ENCODE assay signal across 16 cellular contexts in genomic region chr5:172706796-172707195, GRCh38.
DNase-seq lines count a peak whose midpoint lies in the region; ATAC-seq, FAIRE-seq and TF ChIP-seq lines count a peak whose summit lies in the region.
"Had no signal": no experiment of that assay in that cellular context is flagged by ENCODE, and none has a peak within 500 bp of the region (broad histone marks: within the 10 kb centered on the region; RNA-seq: fewer than 3 reads in every experiment).

No MANE protein-coding gene starts in this region.

- H2BK12ac ChIP-seq in H1 (ENCODE audit: low read depth, low read length), result peak overlapping the region; percentile 60; the same call in 1 of the 2 replicates

- DNase-seq in HepG2 (ENCODE audit: low spot score) (no peak), right lobe of liver (no peak), H1 (ENCODE audit: low read depth in 1 of 2, low spot score in 2 of 2) (no peak), osteoblast (ENCODE audit: insufficient read length, low spot score, missing footprints) (peak; percentile 14), OCI-M2 (lab: John Stamatoyannopoulos, UW; ENCODE audit: unreplicated experiment) (no peak), NCI-H1436 treated with DMSO at 0.1 percent for 48 hours (lab: John Stamatoyannopoulos, UW) (no peak)
- DNase-seq in activated T-cell treated with anti-CD3 and anti-CD28 coated beads, Interleukin-2, amount 50 U/mL, for 48 hours, result no peak
- DNase-seq: CD4-positive, alpha-beta T cell; DMS79; NCI-H1417 treated with DMSO at 0.1 percent for 48 hours; NCI-H187 treated with DMSO at 0.1 percent for 48 hours; NCI-H2107 had no signal

- peaks cover 5% of the 10 kb centered on the region; the same call in 1 of the 2 replicates for H3K23me2 ChIP-seq in H1 (ENCODE audit: low read depth, low read length)

- H3K23ac ChIP-seq in H1 (ENCODE audit: insufficient read length), result no peak overlapping the region

- in situ Hi-C loops in HepG2 (cut with HindIII; ENCODE audit: extremely low pct_ligation_motif_present, low pct_unique_long_range_greater_than_20kb), result loop anchor here (10.0 to 25.0 kb wide), 2 partner anchors 431 to 498 kb away; partner anchors contain the start of gene BNIP1

- TF ChIP-seq RAD21 in HepG2 (CRISPR knock-in tag; IDR thresholded peaks at IDR 0.05), result no peak
- TF ChIP-seq RAD21 in H1 (IDR thresholded peaks at IDR 0.05 in 1 of 2, conservative IDR thresholded peaks at IDR 0.05 in 1 of 2; ENCODE audit: low read depth in 2 of 2, low read length in 2 of 2), result no peak

- H3K4me1 ChIP-seq in HepG2 (ENCODE audit: insufficient read depth, low read length) (peaks cover 20% of the 10 kb centered on the region), right lobe of liver (no peaks in the 10 kb centered on the region), H1 (replicated peaks in 1 of 4; ENCODE audit: control insufficient read depth in 3 of 4, insufficient read depth in 4 of 4, low read length in 3 of 4) (peaks cover 0 to 3% (median 0%) of the 10 kb centered on the region in 4 experiments; a peak in 1 of 7 replicates), osteoblast (ENCODE audit: insufficient read depth, low read length) (peaks cover 3% of the 10 kb centered on the region)
- H3K4me1 ChIP-seq: BE2C had no signal

- no peaks in the 10 kb centered on the region for H3K36me3 ChIP-seq in HepG2 (replicated peaks in 1 of 2; ENCODE audit: control insufficient read depth in 1 of 2, insufficient read depth in 2 of 2, low read length in 2 of 2)
- no peaks in the 10 kb centered on the region for H3K36me3 ChIP-seq in right lobe of liver
- no peaks in the 10 kb centered on the region for H3K36me3 ChIP-seq in H1 (ENCODE audit: control insufficient read depth in 2 of 4, insufficient read depth in 4 of 4, low read length in 3 of 4)
- H3K36me3 ChIP-seq in osteoblast (ENCODE audit: insufficient read depth, low read length), result no peaks in the 10 kb centered on the region
- H3K36me3 ChIP-seq: BE2C had no signal

- H3K56ac ChIP-seq in H1 (replicated peaks; ENCODE audit: insufficient read length, low read depth, low read length), result no peak overlapping the region

- TF ChIP-seq POLR2A in HepG2 (IDR thresholded peaks at IDR 0.05; ENCODE audit: insufficient read depth in 1 of 2, low read depth in 2 of 2, low read length in 2 of 2), result no peak
- TF ChIP-seq POLR2A in right lobe of liver (IDR thresholded peaks at IDR 0.05), result no peak
- no peak for TF ChIP-seq POLR2A in H1 (IDR thresholded peaks at IDR 0.05; ENCODE audit: control extremely low read depth in 1 of 2, low read depth in 2 of 2, low read length in 2 of 2)

- intact Hi-C loops in HepG2 (cut with micrococcal nuclease; ENCODE audit: unreplicated experiment), result no loop called here
- intact Hi-C loops in right lobe of liver (cut with DNase I), result no loop called here

- FAIRE-seq in HepG2 (lab: Jason Lieb, UNC) (no peak), H1 (lab: Jason Lieb, UNC) (no peak)
- FAIRE-seq: A204.1 had no signal

- TF ChIP-seq EP300 in HepG2 (IDR thresholded peaks at IDR 0.05; ENCODE audit: low read depth in 2 of 2, low read length in 2 of 2), result no peak
- TF ChIP-seq EP300 in HepG2 (CRISPR knock-in tag; IDR thresholded peaks at IDR 0.05; ENCODE audit: borderline replicate concordance), result no peak
- no peak for TF ChIP-seq EP300 in H1 (IDR thresholded peaks at IDR 0.05; ENCODE audit: borderline replicate concordance in 1 of 2, low read depth in 2 of 2, low read length in 2 of 2)

- H3K27ac ChIP-seq in HepG2 (ENCODE audit: extremely low read length, insufficient read depth, low read length) (no peak overlapping the region), right lobe of liver (no peak overlapping the region), H1 (ENCODE audit: low read depth, low read length) (no peak overlapping the region), osteoblast (ENCODE audit: low read depth, low read length) (no peak overlapping the region)
- H3K27ac ChIP-seq: HL-60, PC-9 had no signal

- H3K27me3 ChIP-seq in HepG2 (ENCODE audit: control insufficient read depth in 1 of 2, insufficient read depth in 2 of 2, low read length in 2 of 2) (peaks cover 4 to 29% of the 10 kb centered on the region in 2 experiments; a peak in 4 of 5 replicates), right lobe of liver (no peaks in the 10 kb centered on the region), H1 (replicated peaks in 1 of 4; ENCODE audit: control insufficient read depth in 3 of 4, extremely low read depth in 1 of 4, insufficient read depth in 3 of 4, low read length in 3 of 4) (peaks cover 0 to 3% (median 0%) of the 10 kb centered on the region in 4 experiments; a peak in 3 of 7 replicates), osteoblast (ENCODE audit: insufficient read depth, low read length) (peaks cover 6% of the 10 kb centered on the region)
- H3K27me3 ChIP-seq: BE2C had no signal

- 2% methylated on average over 4 of the region's 4 CpGs for WGBS in HepG2 (ENCODE audit: low lambda C conversion rate)
- 46% methylated on average over 4 of the region's 4 CpGs for WGBS in right lobe of liver (ENCODE audit: insufficient coverage, low coverage, low lambda C conversion rate, missing lambda C conversion rate)
- 60% methylated on average over 4 of the region's 4 CpGs; no CpG with 5 or more reads in 1 of the 2 experiments for WGBS in H1 (ENCODE audit: extremely low coverage in 1 of 2, insufficient coverage in 1 of 2, insufficient read length in 1 of 2, insufficient replicate concordance in 2 of 2, low coverage in 1 of 2, low lambda C conversion rate in 2 of 2, missing lambda C conversion rate in 1 of 2), 2 experiments

- H2BK20ac ChIP-seq in H1 (ENCODE audit: low read length), result 0 out of 2 replicates have a peak overlapping the region, but pooled peaks have one; percentile 82

- H3K79me2 ChIP-seq in HepG2 (ENCODE audit: insufficient read depth, low read length) (no peaks in the 10 kb centered on the region), H1 (ENCODE audit: control insufficient read depth in 1 of 2, insufficient read depth in 2 of 2, low read length in 2 of 2) (no peaks in the 10 kb centered on the region), osteoblast (ENCODE audit: insufficient read depth, low read length) (no peaks in the 10 kb centered on the region)

- H2AK5ac ChIP-seq in H1 (ENCODE audit: low read depth, low read length), result no peak overlapping the region

- H4K5ac ChIP-seq in H1 (ENCODE audit: insufficient read length, low read depth, low read length), result no peak overlapping the region

- no peak overlapping the region for H2BK5ac ChIP-seq in H1 (ENCODE audit: low read depth, low read length)

- POLR2A ChIA-PET in HepG2 (lab: Yijun Ruan, JAX), result interaction anchor here (1.1 to 1.2 kb wide), 2 partner anchors 71 to 625 kb away, joined by 3 to 4 read pairs; no protein-coding TSS in a partner anchor
- POLR2A ChIA-PET in H1 (lab: Charles Lee; ENCODE audit: partially characterized antibody), result interaction anchor here (0.8 to 1.0 kb wide), 3 partner anchors 64 to 275 kb away, joined by 3 to 6 read pairs (median 3); no protein-coding TSS in a partner anchor

- H2BK15ac ChIP-seq in H1 (ENCODE audit: low read length), result no peak overlapping the region

- no peak overlapping the region for H4K91ac ChIP-seq in H1 (replicated peaks; ENCODE audit: insufficient read length, low read length)

- TF ChIP-seq CTCF in HepG2 (CRISPR knock-in tag; IDR thresholded peaks at IDR 0.05), result no peak
- no peak for TF ChIP-seq CTCF in right lobe of liver (IDR thresholded peaks at IDR 0.05)
- no peak for TF ChIP-seq CTCF in H1 (IDR thresholded peaks at IDR 0.05; ENCODE audit: control extremely low read depth in 1 of 3, insufficient read depth in 1 of 3, low read depth in 1 of 3, low read length in 3 of 3)
- no peak for TF ChIP-seq CTCF in osteoblast (IDR thresholded peaks at IDR 0.05; ENCODE audit: extremely low read depth, low read depth, low read length)

- H3K79me1 ChIP-seq in H1 (ENCODE audit: low read depth, low read length), result no peaks in the 10 kb centered on the region

- H3K9ac ChIP-seq in HepG2 (ENCODE audit: insufficient read depth, low read depth, low read length) (no peak overlapping the region), H1 (replicated peaks in 1 of 4; ENCODE audit: extremely low read depth in 1 of 4, low read depth in 3 of 4, low read length in 3 of 4) (no peak overlapping the region)

- CTCF ChIA-PET in HepG2 (lab: Yijun Ruan, JAX; ENCODE audit: low intra/inter-chr PET ratio, low total read pairs), result interaction anchor here (1.6 kb wide), 1 partner anchor 226 kb away, joined by 6 read pairs; no protein-coding TSS in a partner anchor
- CTCF ChIA-PET in H1 (lab: Charles Lee; ENCODE audit: partially characterized antibody), result interaction anchor here (0.6 to 11.7 kb wide), 56 partner anchors 8 to 459 kb away, joined by 3 to 206 read pairs (median 3); partner anchors contain the start of gene DUSP1

- H2BK120ac ChIP-seq in H1 (replicated peaks; ENCODE audit: low read depth, low read length), result no peak overlapping the region

- H4K8ac ChIP-seq in H1 (ENCODE audit: extremely low read depth, insufficient read depth, low read length), result no peak overlapping the region

- H3K4me3 ChIP-seq in HepG2 (replicated peaks in 1 of 3; ENCODE audit: insufficient read depth in 1 of 3, low read depth in 2 of 3, low read length in 3 of 3), result no peak overlapping the region
- H3K4me3 ChIP-seq in right lobe of liver, result no peak overlapping the region
- H3K4me3 ChIP-seq in H1 (ENCODE audit: extremely low read depth in 1 of 4, insufficient read depth in 2 of 4, low read depth in 3 of 4, low read length in 4 of 4), result no peak overlapping the region
- no peak overlapping the region for H3K4me3 ChIP-seq in osteoblast (ENCODE audit: insufficient read depth, low read length)
- H3K4me3 ChIP-seq: PC-9 had no signal

- no peak overlapping the region for H3K4me2 ChIP-seq in HepG2 (ENCODE audit: low read depth, low read length)
- peak overlapping the region in 1 of 2 experiments; percentile 5; a peak in 1 of 4 replicates for H3K4me2 ChIP-seq in H1 (ENCODE audit: insufficient read depth in 1 of 2, low read depth in 2 of 2, low read length in 2 of 2)
- H3K4me2 ChIP-seq in osteoblast (ENCODE audit: insufficient read depth, low read length), result no peak overlapping the region
- H3K4me2 ChIP-seq: PC-9 had no signal

- H2AFZ ChIP-seq in HepG2 (ENCODE audit: low read length) (no peak overlapping the region), H1 (ENCODE audit: low read length) (no peak overlapping the region), osteoblast (ENCODE audit: low read length) (no peak overlapping the region)
- H2AFZ ChIP-seq: PC-9 had no signal

- ATAC-seq in HepG2, result peak; percentile 12; the same call in 2 of the 3 replicates
- ATAC-seq in right lobe of liver, result no peak

- H3K14ac ChIP-seq in H1 (ENCODE audit: insufficient read length), result no peak overlapping the region

- H3K4ac ChIP-seq in H1 (replicated peaks; ENCODE audit: insufficient read length, low read depth, low read length), result peak overlapping the region; percentile 25

- no TSS peak for BruUV-seq in HepG2 (replicated peaks; lab: Mats Ljungman, UMichigan)

- no peak overlapping the region for H3K18ac ChIP-seq in H1 (ENCODE audit: extremely low read depth, low read length)

- no peaks in the 10 kb centered on the region for H4K20me1 ChIP-seq in HepG2 (ENCODE audit: insufficient read depth, low read length)
- peaks cover 0 to 2% of the 10 kb centered on the region in 2 experiments for H4K20me1 ChIP-seq in H1 (replicated peaks in 1 of 2; ENCODE audit: control insufficient read depth in 1 of 2, insufficient read depth in 2 of 2, low read length in 2 of 2)
- H4K20me1 ChIP-seq in osteoblast (ENCODE audit: insufficient read depth, low read length), result no peaks in the 10 kb centered on the region

- no peaks in the 10 kb centered on the region for H3K9me3 ChIP-seq in HepG2 (ENCODE audit: low read length)
- H3K9me3 ChIP-seq in right lobe of liver, result no peaks in the 10 kb centered on the region
- H3K9me3 ChIP-seq in H1 (ENCODE audit: insufficient read depth in 2 of 2, low read depth in 1 of 2, low read length in 1 of 2), result no peaks in the 10 kb centered on the region
- no peaks in the 10 kb centered on the region for H3K9me3 ChIP-seq in osteoblast (ENCODE audit: low read depth, low read length)
- H3K9me3 ChIP-seq: BE2C had no signal
